Comparison of ENCODE assay signal across 15 cellular contexts in genomic region chr1:87953109-87953508, GRCh38.
"Had no signal": no experiment of that assay in that cellular context is flagged by ENCODE, and none has a peak within 500 bp of the region (broad histone marks: within the 10 kb centered on the region; RNA-seq: fewer than 3 reads in every experiment).

No MANE protein-coding gene starts in this region.

- H3K9me3 Mint-ChIP-seq: activated CD4-positive, alpha-beta memory T cell treated with anti-CD3 and anti-CD28 coated beads for 36 hours; activated CD4-positive, alpha-beta T cell treated with anti-CD3 and anti-CD28 coated beads, Interleukin-2, amount 10 ng/mL, durations not matched to agents 7 days and 5 days; activated naive CD4-positive, alpha-beta T cell treated with anti-CD3 and anti-CD28 coated beads for 36 hours; activated naive CD4-positive, alpha-beta T cell treated with anti-CD3 and anti-CD28 coated beads, Interleukin-2, amount 50 U/mL, for 72 hours; activated T-cell treated with anti-CD3 and anti-CD28 coated beads, Interleukin-2, amount 50 U/mL, for 4 hours; activated T-helper 1 cell treated with anti-CD3 and anti-CD28 coated beads, Interleukin-12 subunit alpha, Interleukin-12 subunit beta, Interleukin-2, Interleukin-4 antibody, amounts not matched to agents 30 ng/mL and 10 ng/mL and 1 ng/mL, durations not matched to agents 14 hours and 24 hours and 36 hours; central memory CD8-positive, alpha-beta T cell; T-helper 1 cell treated with Interleukin-12 subunit alpha and Interleukin-12 subunit beta and Interleukin-4 antibody, amounts not matched to agents 30 μg/mL and 1 μg/mL, for 36 hours; WTC11 had no signal

- H3K4me1 Mint-ChIP-seq: activated CD4-positive, alpha-beta T cell treated with anti-CD3 and anti-CD28 coated beads for 36 hours; activated CD4-positive, alpha-beta T cell treated with anti-CD3 and anti-CD28 coated beads, Interleukin-2, amount 10 ng/mL, durations not matched to agents 7 days and 5 days; central memory CD8-positive, alpha-beta T cell had no signal

- H3K27ac Mint-ChIP-seq: activated CD4-positive, alpha-beta memory T cell treated with anti-CD3 and anti-CD28 coated beads for 36 hours; activated CD4-positive, alpha-beta T cell treated with anti-CD3 and anti-CD28 coated beads for 36 hours; activated CD4-positive, alpha-beta T cell treated with anti-CD3 and anti-CD28 coated beads, Interleukin-2, amount 10 ng/mL, durations not matched to agents 7 days and 5 days; activated naive CD4-positive, alpha-beta T cell treated with anti-CD3 and anti-CD28 coated beads for 36 hours; activated naive CD4-positive, alpha-beta T cell treated with anti-CD3 and anti-CD28 coated beads, Interleukin-2, amount 50 U/mL, for 72 hours; activated T-helper 1 cell treated with anti-CD3 and anti-CD28 coated beads, Interleukin-12 subunit alpha, Interleukin-12 subunit beta, Interleukin-2, Interleukin-4 antibody, amounts not matched to agents 30 ng/mL and 10 ng/mL and 1 ng/mL, durations not matched to agents 14 hours and 24 hours and 36 hours; T-helper 1 cell treated with Interleukin-12 subunit alpha and Interleukin-12 subunit beta and Interleukin-4 antibody, amounts not matched to agents 30 μg/mL and 1 μg/mL, for 36 hours; WTC11 had no signal

- ATAC-seq: activated CD4-positive, CD25-positive, alpha-beta regulatory T cell treated with anti-CD3 and anti-CD28 coated beads, Interleukin-2, amount 50 U/mL, for 24 hours had no signal

- H3K4me3 ChIP-seq: adrenal gland, cardiac muscle cell, SJSA1 had no signal

- H3K4me1 ChIP-seq: adrenal gland had no signal

- H3K36me3 ChIP-seq: adrenal gland, cardiac muscle cell, SJSA1 had no signal

- H3K27ac ChIP-seq: adrenal gland, cardiac muscle cell, SJSA1 had no signal

- H3K27me3 ChIP-seq: adrenal gland, cardiac muscle cell, SJSA1 had no signal

- H3K9me3 ChIP-seq: adrenal gland, SJSA1 had no signal

- H3K4me3 Mint-ChIP-seq: activated CD4-positive, alpha-beta memory T cell treated with anti-CD3 and anti-CD28 coated beads for 36 hours; activated CD4-positive, alpha-beta T cell treated with anti-CD3 and anti-CD28 coated beads for 36 hours; activated CD4-positive, alpha-beta T cell treated with anti-CD3 and anti-CD28 coated beads, Interleukin-2, amount 10 ng/mL, durations not matched to agents 7 days and 5 days; activated naive CD4-positive, alpha-beta T cell treated with anti-CD3 and anti-CD28 coated beads for 36 hours; activated T-cell treated with anti-CD3 and anti-CD28 coated beads, Interleukin-2, amount 50 U/mL, for 4 hours; activated T-helper 1 cell treated with anti-CD3 and anti-CD28 coated beads, Interleukin-12 subunit alpha, Interleukin-12 subunit beta, Interleukin-2, Interleukin-4 antibody, amounts not matched to agents 30 ng/mL and 10 ng/mL and 1 ng/mL, durations not matched to agents 14 hours and 24 hours and 36 hours; central memory CD8-positive, alpha-beta T cell; T-helper 1 cell treated with Interleukin-12 subunit alpha and Interleukin-12 subunit beta and Interleukin-4 antibody, amounts not matched to agents 30 μg/mL and 1 μg/mL, for 36 hours; WTC11 had no signal

- H3K36me3 Mint-ChIP-seq: activated CD4-positive, alpha-beta memory T cell treated with anti-CD3 and anti-CD28 coated beads for 36 hours; activated naive CD4-positive, alpha-beta T cell treated with anti-CD3 and anti-CD28 coated beads, Interleukin-2, amount 50 U/mL, for 72 hours; WTC11 had no signal

- DNase-seq: NCI-H2171 had no signal
